In the genomic region with DNA sequence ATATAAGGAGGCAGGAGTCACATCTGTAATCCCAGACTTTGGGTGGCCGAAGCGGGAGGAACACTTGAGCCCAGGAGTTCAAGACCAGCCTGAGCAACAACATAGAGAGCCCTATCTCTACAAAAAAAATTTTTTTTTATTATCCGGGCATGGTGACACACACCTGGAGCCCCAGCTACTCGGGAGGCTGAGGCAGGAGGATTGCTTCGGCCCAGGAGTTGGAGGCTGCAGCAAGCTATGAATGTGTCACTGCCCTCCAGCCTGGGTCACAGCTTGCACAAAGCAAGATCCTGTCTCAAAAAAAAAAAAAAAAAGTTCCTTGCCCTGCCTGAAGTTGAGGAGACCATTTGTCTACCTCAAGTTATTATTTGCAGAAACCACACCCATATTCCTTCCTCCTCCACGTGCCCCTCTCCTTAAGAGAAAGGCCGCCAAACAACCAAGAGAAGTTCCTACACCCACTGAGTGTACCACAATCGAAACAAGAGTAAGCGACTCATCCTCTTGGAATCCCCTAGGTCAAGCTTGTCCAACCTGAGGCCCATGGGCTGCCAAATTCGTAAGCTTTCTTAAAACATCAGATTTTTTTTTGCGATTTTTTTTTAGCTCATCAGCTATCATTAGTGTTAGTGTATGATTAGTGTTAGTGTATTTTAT, we compare ENCODE assay signal across 9 cellular contexts. TPM values are rescaled to one million over a fixed set of nuclear protein-coding genes. Genes with fewer than 3 reads are reported as not detected.
DNase-seq lines count a peak whose midpoint lies in the region; ATAC-seq and TF ChIP-seq lines count a peak whose summit lies in the region.
"Had no signal": no experiment of that assay in that cellular context is flagged by ENCODE, and none has a peak within 500 bp of the region (broad histone marks: within the 10 kb centered on the region; RNA-seq: fewer than 3 reads in every experiment).

No MANE protein-coding gene starts in this region.

- no peak overlapping the region for H3K27ac ChIP-seq in suprapubic skin

- TF ChIP-seq CTCF in fibroblast of mammary gland (conservative IDR thresholded peaks at IDR 0.05; ENCODE audit: control insufficient read depth, insufficient read depth, low read depth, low read length) = no peak
- TF ChIP-seq CTCF in suprapubic skin (IDR thresholded peaks at IDR 0.05) = no peak

- H3K36me3 Mint-ChIP-seq in stimulated activated naive B cell treated with anti-CD40 and anti-IgM and Interleukin-4, amounts not matched to agents 10 μg/mL and 1 μg/mL and 100 μg/mL, for 72 hours = peaks cover 1 to 14% of the 10 kb centered on the region in 2 donors

- H3K27me3 ChIP-seq in suprapubic skin = no peaks in the 10 kb centered on the region

- peaks cover 18 to 42% of the 10 kb centered on the region in 2 donors for H3K4me1 Mint-ChIP-seq in stimulated activated naive B cell treated with anti-CD40 and anti-IgM and Interleukin-4, amounts not matched to agents 10 μg/mL and 1 μg/mL and 100 μg/mL, for 72 hours

- H3K27ac Mint-ChIP-seq in stimulated activated naive B cell treated with anti-CD40 and anti-IgM and Interleukin-4, amounts not matched to agents 10 μg/mL and 1 μg/mL and 100 μg/mL, for 72 hours = peak overlapping the region; percentile 84

- peak in 1 of 2 donors; percentile 33 for ATAC-seq in stimulated activated naive B cell treated with anti-CD40 and anti-IgM and Interleukin-4, amounts not matched to agents 10 μg/mL and 1 μg/mL and 100 μg/mL, for 72 hours (replicated peaks)

- in situ Hi-C loops in SK-MEL-5 (cut with HindIII; ENCODE audit: low pct_unique_long_range_greater_than_20kb, low sequenced_read_pairs) = no loop called here

- H3K4me3 Mint-ChIP-seq in stimulated activated naive B cell treated with anti-CD40 and anti-IgM and Interleukin-4, amounts not matched to agents 10 μg/mL and 1 μg/mL and 100 μg/mL, for 72 hours = peak overlapping the region in 1 of 2 donors; percentile 17

- H3K4me3 ChIP-seq in fibroblast of mammary gland (ENCODE audit: control insufficient read depth, low read depth, low read length) = no peak overlapping the region
- no peak overlapping the region for H3K4me3 ChIP-seq in suprapubic skin

- peak; percentile 14 for DNase-seq in activated CD4-positive, alpha-beta T cell treated with anti-CD3 and anti-CD28 coated beads for 48 hours
- DNase-seq in activated CD4-positive, alpha-beta T cell treated with anti-CD3 and anti-CD28 coated beads, Interleukin-2, amount 50 U/mL, for 4 hours = no peak
- DNase-seq in SK-MEL-5 (ENCODE audit: low read depth, low spot score) = peak; percentile 19
- peak; percentile 90 for DNase-seq in fibroblast of mammary gland (ENCODE audit: low read depth)
- no peak for DNase-seq in stimulated activated naive B cell treated with anti-CD40 and anti-IgM and Interleukin-4, amounts not matched to agents 10 μg/mL and 1 μg/mL and 100 μg/mL, for 72 hours
- DNase-seq in suprapubic skin (ENCODE audit: low spot score in 2 of 2) = no peak
- DNase-seq in NCI-H1048 (lab: John Stamatoyannopoulos, UW) = no peak
- DNase-seq in GOT3 (lab: John Stamatoyannopoulos, UW) = no peak
- DNase-seq: NK-92 treated with Interleukin-12 subunit alpha and Interleukin-12 subunit beta, amount 100 ng/mL, for 24 hours had no signal

- H3K27me3 Mint-ChIP-seq in stimulated activated naive B cell treated with anti-CD40 and anti-IgM and Interleukin-4, amounts not matched to agents 10 μg/mL and 1 μg/mL and 100 μg/mL, for 72 hours = peaks cover 0 to 12% of the 10 kb centered on the region in 2 donors

- 79% methylated on average over 11 of the region's 11 CpGs for WGBS in suprapubic skin

- H3K9me3 ChIP-seq in suprapubic skin = no peaks in the 10 kb centered on the region

- TF ChIP-seq POLR2A in suprapubic skin (IDR thresholded peaks at IDR 0.05) = no peak

- H3K36me3 ChIP-seq in suprapubic skin = no peaks in the 10 kb centered on the region

- no peaks in the 10 kb centered on the region for H3K9me3 Mint-ChIP-seq in stimulated activated naive B cell treated with anti-CD40 and anti-IgM and Interleukin-4, amounts not matched to agents 10 μg/mL and 1 μg/mL and 100 μg/mL, for 72 hours

- peaks cover 22% of the 10 kb centered on the region for H3K4me1 ChIP-seq in suprapubic skin

- no peak for TF ChIP-seq EP300 in suprapubic skin (IDR thresholded peaks at IDR 0.05)

RNA-seq across cellular contexts. Expression of a gene that starts 2.2 kb away (rescaled TPM):
- 95.1 and 97.1 TPM in 2 replicates for total RNA-seq in SK-MEL-5 (2014; rRNA removed; shearing (Covaris generic))
- polyA plus RNA-seq in SK-MEL-5 (2015; cell fraction: cytosol; rRNA removed) = 52.0 and 73.6 TPM in 2 replicates
- polyA plus RNA-seq in SK-MEL-5 (2015; cell fraction: nucleus; rRNA removed) = 46.8 and 58.6 TPM in 2 replicates
- 10 to 100 TPM in 2 of 4 donors, 1 to 10 TPM in 2; 5.1 to 51.2 (median 14.6) TPM for total RNA-seq in suprapubic skin

Comparison
In these comparisons a context has a peak if more than half of its experiments do, and no peak if none do; other contexts are left out.
1. DNase-seq: peak in activated CD4-positive, alpha-beta T cell treated with anti-CD3 and anti-CD28 coated beads for 48 hours (single experiment), SK-MEL-5 (single experiment) and fibroblast of mammary gland (single experiment); none in activated CD4-positive, alpha-beta T cell treated with anti-CD3 and anti-CD28 coated beads, Interleukin-2, amount 50 U/mL, for 4 hours (0 of 2), stimulated activated naive B cell treated with anti-CD40 and anti-IgM and Interleukin-4, amounts not matched to agents 10 μg/mL and 1 μg/mL and 100 μg/mL, for 72 hours (single experiment), suprapubic skin (0 of 2), NCI-H1048 (single experiment) and GOT3 (single experiment).